ENCODE assay signal across 13 cellular contexts in the genomic region with DNA sequence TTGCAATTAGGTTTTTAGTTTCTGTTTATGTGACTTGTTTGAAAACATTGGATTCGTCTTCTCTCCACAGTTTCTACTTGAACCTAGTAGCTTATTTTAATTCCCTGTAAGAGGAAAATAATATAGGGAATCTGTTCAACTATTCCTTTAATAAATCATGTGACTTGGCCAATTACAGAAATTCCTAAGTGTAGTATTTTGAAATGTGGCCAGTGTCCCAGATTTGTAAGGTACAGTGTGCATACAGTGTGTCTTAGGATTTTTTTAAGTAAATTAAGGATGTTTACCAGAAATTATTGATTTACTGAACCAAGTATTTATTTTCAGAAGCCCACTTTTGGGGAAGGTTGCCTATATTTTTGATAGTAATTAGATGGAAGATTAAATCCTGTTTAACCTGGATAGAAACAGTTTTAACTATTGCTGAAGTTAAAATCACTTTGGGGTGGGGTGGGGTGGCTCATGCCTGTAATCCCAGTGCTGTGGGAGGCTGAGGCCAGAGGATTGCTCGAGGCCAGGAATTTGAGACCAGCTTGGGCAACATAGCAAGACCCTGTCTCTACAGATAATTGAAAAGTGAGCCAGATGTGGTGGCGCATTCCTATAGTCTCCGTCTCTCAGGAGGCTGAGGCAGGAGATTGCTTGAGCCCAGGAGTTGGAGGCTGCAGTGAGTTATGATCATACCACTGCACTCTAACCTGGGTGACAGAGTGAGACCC.
"Had no signal": no experiment of that assay in that cellular context is flagged by ENCODE, and none has a peak within 500 bp of the region (broad histone marks: within the 10 kb centered on the region; RNA-seq: fewer than 3 reads in every experiment).

No MANE protein-coding gene starts in this region.

- H3K27me3 ChIP-seq: suprapubic skin had no signal

- H3K4me3 Mint-ChIP-seq: activated CD8-positive, alpha-beta T cell treated with anti-CD3 and anti-CD28 coated beads for 36 hours; dendritic cell treated with granulocyte-macrophage colony-stimulating factor and Interleukin-4, amounts not matched to agents 40 ng/mL and 50 ng/mL, for 4 days; mesothelial cell of epicardium; type B pancreatic cell had no signal

- ATAC-seq: activated CD8-positive, alpha-beta T cell treated with anti-CD3 and anti-CD28 coated beads for 36 hours had no signal

- H3K27ac Mint-ChIP-seq: activated T-helper 2 cell treated with anti-CD3 and anti-CD28 coated beads, Interferon-gamma antibody, Interleukin-2, Interleukin-4, amounts not matched to agents 10 μg/mL and 5 μg/mL and 100 μg/mL, durations not matched to agents 14 hours and 24 hours and 36 hours; dendritic cell treated with granulocyte-macrophage colony-stimulating factor and Interleukin-4, amounts not matched to agents 40 ng/mL and 50 ng/mL, for 4 days; type B pancreatic cell had no signal

- H3K4me3 ChIP-seq: skin epidermis, suprapubic skin had no signal

- H3K27ac ChIP-seq: suprapubic skin had no signal

- H3K9me3 ChIP-seq: suprapubic skin had no signal

- DNase-seq: activated CD4-positive, CD25-positive, alpha-beta regulatory T cell treated with anti-CD3 and anti-CD28 coated beads, Interleukin-2, amount 50 U/mL, for 72 hours; activated CD8-positive, alpha-beta memory T cell treated with anti-CD3 and anti-CD28 coated beads, Interleukin-2, amount 50 U/mL, for 48 hours; activated CD8-positive, alpha-beta T cell treated with anti-CD3 and anti-CD28 coated beads for 36 hours; activated naive CD4-positive, alpha-beta T cell treated with anti-CD3 and anti-CD28 coated beads, Interleukin-2, amount 50 U/mL, for 16 hours; cerebellar nuclear complex; foreskin melanocyte; retina had no signal

- H3K27me3 Mint-ChIP-seq: activated CD8-positive, alpha-beta T cell treated with anti-CD3 and anti-CD28 coated beads for 36 hours; dendritic cell treated with granulocyte-macrophage colony-stimulating factor and Interleukin-4, amounts not matched to agents 40 ng/mL and 50 ng/mL, for 4 days; type B pancreatic cell had no signal
